ENCODE assay signal across 20 cellular contexts in genomic region chr10:17240617-17241016, GRCh38. TPM values are rescaled to one million over a fixed set of nuclear protein-coding genes. Genes with fewer than 3 reads are reported as not detected.
DNase-seq lines count a peak whose midpoint lies in the region; ATAC-seq and TF ChIP-seq lines count a peak whose summit lies in the region.
"Had no signal": no experiment of that assay in that cellular context is flagged by ENCODE, and none has a peak within 500 bp of the region (broad histone marks: within the 10 kb centered on the region; RNA-seq: fewer than 3 reads in every experiment).

No MANE protein-coding gene starts in this region.

- H3K9ac ChIP-seq in adipocyte (ENCODE audit: low read length) (no peak overlapping the region), mammary epithelial cell (ENCODE audit: insufficient read depth, low read length) (no peak overlapping the region)

- H3K4me3 ChIP-seq in adipocyte (ENCODE audit: low read length): no peak overlapping the region
- no peak overlapping the region for H3K4me3 ChIP-seq in mammary epithelial cell (replicated peaks in 1 of 3; ENCODE audit: insufficient read depth in 1 of 3, low read depth in 2 of 3, low read length in 3 of 3)

- H3K27me3 Mint-ChIP-seq in activated T-cell treated with anti-CD3 and anti-CD28 coated beads, Interleukin-2, amount 50 U/mL, for 72 hours (ENCODE audit: low read depth): no peaks in the 10 kb centered on the region

- peaks cover 5% of the 10 kb centered on the region for H3K9me3 ChIP-seq in adipocyte (ENCODE audit: control insufficient read depth, low read length)
- no peaks in the 10 kb centered on the region for H3K9me3 ChIP-seq in mammary epithelial cell (replicated peaks; ENCODE audit: insufficient read depth, low read length)

- peaks cover 6% of the 10 kb centered on the region for H3K4me1 Mint-ChIP-seq in activated T-cell treated with anti-CD3 and anti-CD28 coated beads, Interleukin-2, amount 50 U/mL, for 72 hours (ENCODE audit: low read depth)

- ATAC-seq in activated T-cell treated with anti-CD3 and anti-CD28 coated beads, Interleukin-2, amount 50 U/mL, for 72 hours (replicated peaks in 1 of 2): no peak
- no peak for ATAC-seq in activated CD4-positive, CD25-positive, alpha-beta regulatory T cell treated with anti-CD3 and anti-CD28 coated beads, Interleukin-2, amount 50 U/mL, for 24 hours

- no peaks in the 10 kb centered on the region for H3K79me2 ChIP-seq in mammary epithelial cell (ENCODE audit: insufficient read depth, low read length)

- H3K9me3 Mint-ChIP-seq in activated T-cell treated with anti-CD3 and anti-CD28 coated beads, Interleukin-2, amount 50 U/mL, for 72 hours: no peaks in the 10 kb centered on the region

- no peak overlapping the region for H3K4me3 Mint-ChIP-seq in activated T-cell treated with anti-CD3 and anti-CD28 coated beads, Interleukin-2, amount 50 U/mL, for 72 hours

- 85% methylated on average over 4 of the region's 4 CpGs for WGBS in mammary epithelial cell (ENCODE audit: low coverage, missing lambda C conversion rate)

- no TSS peak for BruUV-seq in mammary epithelial cell (replicated peaks; lab: Mats Ljungman, UMichigan)

- CTCF ChIA-PET in mammary epithelial cell (lab: Charles Lee; ENCODE audit: low non-redundant PET): no interaction called here

- no peak for TF ChIP-seq CTCF in mammary epithelial cell (conservative IDR thresholded peaks at IDR 0.05 in 1 of 2, IDR thresholded peaks at IDR 0.05 in 1 of 2; ENCODE audit: extremely low read depth in 1 of 2, insufficient read depth in 1 of 2, low read depth in 1 of 2, low read length in 2 of 2)

- H3K27ac ChIP-seq in mammary epithelial cell (ENCODE audit: insufficient read depth, low read depth, low read length): no peak overlapping the region
- H3K27ac ChIP-seq: C4-2B had no signal

- no peak for DNase-seq in activated T-cell treated with anti-CD3 and anti-CD28 coated beads, Interleukin-2, amount 50 U/mL, for 72 hours
- no peak for DNase-seq in activated T-cell treated with anti-CD3 and anti-CD28 coated beads, Interleukin-2, amount 50 U/mL, for 48 hours
- DNase-seq in adipocyte (ENCODE audit: low read depth) (peak; percentile 17), fibroblast of peridontal ligament (ENCODE audit: extremely low read depth) (peak; percentile 43), superior temporal gyrus (ENCODE audit: extremely low spot score) (peak; percentile 52), mammary epithelial cell (no peak), amniotic stem cell (lab: John Stamatoyannopoulos, UW) (no peak)
- DNase-seq: AML-193, COR-L47, DMS79, IMR-90, Karpas-422, NCI-H1694, NCI-H2081, NCI-H2171, NCI-H446, NCI-H526, OCI-M1 had no signal

- dilution Hi-C loops in mammary epithelial cell (cut with HindIII; ENCODE audit: low sequenced_read_pairs): loop anchor here (25.0 kb wide), 1 partner anchor 378 kb away; no protein-coding TSS in a partner anchor

- intact Hi-C loops in mammary epithelial cell (cut with micrococcal nuclease): no loop called here

- H3K4me1 ChIP-seq in adipocyte (ENCODE audit: control insufficient read depth, insufficient read depth, low read length): peaks cover 27% of the 10 kb centered on the region
- no peaks in the 10 kb centered on the region for H3K4me1 ChIP-seq in mammary epithelial cell (ENCODE audit: insufficient read depth, low read length)

- H3K36me3 ChIP-seq in adipocyte (ENCODE audit: control insufficient read depth, insufficient read depth, low read length, severe bottlenecking) (peaks cover 25% of the 10 kb centered on the region), mammary epithelial cell (ENCODE audit: insufficient read depth, low read length) (peaks cover 25% of the 10 kb centered on the region)

- no peaks in the 10 kb centered on the region for H4K20me1 ChIP-seq in mammary epithelial cell (ENCODE audit: insufficient read depth, low read length)

- H3K36me3 Mint-ChIP-seq in activated T-cell treated with anti-CD3 and anti-CD28 coated beads, Interleukin-2, amount 50 U/mL, for 72 hours (ENCODE audit: insufficient read depth in 2 of 2): peaks cover 4 to 7% of the 10 kb centered on the region in 2 donors

- no peaks in the 10 kb centered on the region for H3K27me3 ChIP-seq in adipocyte (replicated peaks; ENCODE audit: control insufficient read depth, insufficient read depth, low read length)
- H3K27me3 ChIP-seq in mammary epithelial cell (ENCODE audit: insufficient read depth, low read length): no peaks in the 10 kb centered on the region

- peak overlapping the region; percentile 66 for H3K27ac Mint-ChIP-seq in activated T-cell treated with anti-CD3 and anti-CD28 coated beads, Interleukin-2, amount 50 U/mL, for 72 hours

- H3K4me2 ChIP-seq in mammary epithelial cell (ENCODE audit: insufficient read depth, low read depth, low read length): no peak overlapping the region

- in situ Hi-C loops in mammary epithelial cell (cut with MboI; ENCODE audit: low sequenced_read_pairs in 2 of 2): no loop called here

- H2AFZ ChIP-seq in mammary epithelial cell (ENCODE audit: low read depth, low read length): no peak overlapping the region

RNA-seq across cellular contexts. Expression of gene VIM, which starts 12.6 kb away (rescaled TPM):
- total RNA-seq in activated T-cell treated with anti-CD3 and anti-CD28 coated beads, Interleukin-2, amount 50 U/mL, for 72 hours: 100 to 1,000 TPM; 211 to 545 TPM
- total RNA-seq in mammary epithelial cell: 1,000 to 10,000 TPM; 1,327 to 1,978 TPM
- polyA plus RNA-seq in mammary epithelial cell: 1,682 TPM
- polyA minus RNA-seq in mammary epithelial cell: 2,334 TPM

RNA-seq across cellular contexts. Expression of gene TRDMT1, which starts 39.1 kb away (rescaled TPM):
- 1 to 10 TPM; 5.5 to 8.7 TPM for total RNA-seq in activated T-cell treated with anti-CD3 and anti-CD28 coated beads, Interleukin-2, amount 50 U/mL, for 72 hours
- 1 to 10 TPM; 3.5 to 6.2 TPM for total RNA-seq in mammary epithelial cell
- polyA plus RNA-seq in mammary epithelial cell: 2.4 TPM
- polyA minus RNA-seq in mammary epithelial cell: 0.26 TPM

Comparison
In these comparisons a context has a peak if more than half of its experiments do, and no peak if none do; other contexts are left out.
1. DNase-seq: peak in adipocyte (single experiment), fibroblast of peridontal ligament (single experiment) and superior temporal gyrus (single experiment); none in activated T-cell treated with anti-CD3 and anti-CD28 coated beads, Interleukin-2, amount 50 U/mL, for 72 hours (0 of 2), activated T-cell treated with anti-CD3 and anti-CD28 coated beads, Interleukin-2, amount 50 U/mL, for 48 hours (0 of 2), mammary epithelial cell (single experiment) and amniotic stem cell (single experiment).